Comparison of ENCODE assay signal across 15 cellular contexts in the genomic region with DNA sequence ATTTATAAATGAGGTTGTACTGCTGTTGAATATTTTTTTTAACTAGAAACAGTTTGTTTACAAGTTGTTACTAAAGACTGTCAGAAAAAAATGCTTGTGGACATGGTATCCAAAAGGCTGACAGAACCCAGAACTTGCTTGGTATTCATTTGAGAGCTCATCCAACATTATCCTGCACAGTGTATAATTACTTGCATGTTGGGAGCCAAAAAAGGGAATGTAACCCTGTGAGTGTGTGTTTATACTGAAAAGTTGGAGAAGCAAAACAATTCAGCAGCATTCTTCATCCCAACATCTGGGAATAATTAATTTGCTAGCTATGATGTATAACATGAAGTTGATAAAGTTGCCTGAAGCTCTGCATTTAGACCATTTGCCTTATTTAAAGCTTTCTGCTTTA. TPM values are rescaled to one million over a fixed set of nuclear protein-coding genes. Genes with fewer than 3 reads are reported as not detected.
DNase-seq lines count a peak whose midpoint lies in the region; ATAC-seq lines count a peak whose summit lies in the region.
"Had no signal": no experiment of that assay in that cellular context is flagged by ENCODE, and none has a peak within 500 bp of the region (broad histone marks: within the 10 kb centered on the region; RNA-seq: fewer than 3 reads in every experiment).

No MANE protein-coding gene starts in this region.

- ATAC-seq in GM21515 (IDR thresholded peaks at IDR 0.05; ENCODE audit: unreplicated experiment) (no peak), HG02763 (IDR thresholded peaks at IDR 0.05; ENCODE audit: unreplicated experiment) (no peak)
- ATAC-seq: Panc1 had no signal

- H3K27ac ChIP-seq in ACC112 (ENCODE audit: low read depth, low read length), result peak overlapping the region; percentile 61

- peak overlapping the region; percentile 64 for H2AFZ ChIP-seq in ACC112 (ENCODE audit: low read length, unreplicated experiment)
- peak overlapping the region; percentile 22 for H2AFZ ChIP-seq in neuron (ENCODE audit: low read depth, low read length)

- H3K4me1 ChIP-seq in ACC112 (ENCODE audit: control insufficient read depth, insufficient read depth, low read length, unreplicated experiment) (peaks cover 60% of the 10 kb centered on the region), neuron (ENCODE audit: insufficient read depth, low read length) (peaks cover 19% of the 10 kb centered on the region)
- H3K4me1 ChIP-seq: colonic mucosa had no signal

- DNase-seq in M059J (ENCODE audit: low read depth), result peak; percentile 66
- peak; percentile 99 for DNase-seq in fibroblast of peridontal ligament (ENCODE audit: extremely low read depth)
- no peak for DNase-seq in NCI-H69 (lab: John Stamatoyannopoulos, UW)
- no peak for DNase-seq in activated naive CD4-positive, alpha-beta T cell treated with anti-CD3 and anti-CD28 coated beads, Interleukin-2, amount 50 U/mL, for 16 hours
- DNase-seq: AML-193, colonic mucosa, heart left ventricle, Karpas-422, NCI-H2171 treated with DMSO at 0.1 percent for 48 hours had no signal

- H3K9me3 ChIP-seq in neuron (ENCODE audit: low read length), result no peaks in the 10 kb centered on the region
- H3K9me3 ChIP-seq: colonic mucosa, heart left ventricle had no signal

- H3K36me3 ChIP-seq in ACC112 (ENCODE audit: insufficient read depth, low read length) (no peaks in the 10 kb centered on the region), neuron (ENCODE audit: insufficient read depth, low read length) (no peaks in the 10 kb centered on the region)
- H3K36me3 ChIP-seq: colonic mucosa, heart left ventricle had no signal

- no peaks in the 10 kb centered on the region for H3K79me2 ChIP-seq in ACC112 (ENCODE audit: control insufficient read depth, insufficient read depth, low read length, unreplicated experiment)

- H3K4me3 ChIP-seq in ACC112 (ENCODE audit: low read depth, low read length), result no peak overlapping the region
- no peak overlapping the region for H3K4me3 ChIP-seq in neuron (ENCODE audit: low read length)
- H3K4me3 ChIP-seq: colonic mucosa, heart left ventricle, skin epidermis had no signal

- no peaks in the 10 kb centered on the region for H3K27me3 ChIP-seq in ACC112 (ENCODE audit: insufficient read depth, low read length)
- H3K27me3 ChIP-seq in neuron (ENCODE audit: insufficient read depth, low read length), result no peaks in the 10 kb centered on the region
- H3K27me3 ChIP-seq: colonic mucosa, heart left ventricle had no signal

RNA-seq across cellular contexts. Expression of gene EHBP1, which starts 42.1 kb away (rescaled TPM):
- 41.0 and 50.2 TPM in 2 replicates for total RNA-seq in M059J (2014; rRNA removed; shearing (Covaris generic))

Comparison
In these comparisons a context has a peak if more than half of its experiments do, and no peak if none do; other contexts are left out.
1. DNase-seq: peak in M059J (single experiment) and fibroblast of peridontal ligament (single experiment); none in NCI-H69 (single experiment) and activated naive CD4-positive, alpha-beta T cell treated with anti-CD3 and anti-CD28 coated beads, Interleukin-2, amount 50 U/mL, for 16 hours (single experiment).